ENCODE assay signal across 22 cellular contexts in the genomic region with DNA sequence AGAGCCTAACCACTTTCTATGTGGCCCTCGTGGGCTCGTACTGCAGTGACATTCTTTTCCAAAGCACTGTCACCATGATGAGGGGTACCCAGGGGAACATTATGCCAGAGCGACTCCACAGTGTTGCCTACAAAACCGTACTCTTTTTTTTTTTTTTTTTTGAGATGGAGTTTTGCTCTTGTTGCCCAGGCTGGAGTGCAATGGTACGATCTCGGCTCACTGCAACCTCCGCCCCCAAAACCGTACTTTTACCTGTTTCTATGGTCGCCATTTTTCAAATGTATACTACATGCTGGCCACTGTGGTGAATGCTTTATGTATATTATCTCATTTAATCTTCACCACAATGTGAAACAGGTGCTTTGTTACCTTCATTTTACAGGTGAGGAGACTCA. TPM values are rescaled to one million over a fixed set of nuclear protein-coding genes. Genes with fewer than 3 reads are reported as not detected.
DNase-seq lines count a peak whose midpoint lies in the region; ATAC-seq and TF ChIP-seq lines count a peak whose summit lies in the region.
"Had no signal": no experiment of that assay in that cellular context is flagged by ENCODE, and none has a peak within 500 bp of the region (broad histone marks: within the 10 kb centered on the region; RNA-seq: fewer than 3 reads in every experiment).

No MANE protein-coding gene starts in this region.

- no peak overlapping the region for H2BK5ac ChIP-seq in neuronal stem cell (ENCODE audit: low read length)

- no peak overlapping the region for H2AK5ac ChIP-seq in neuronal stem cell (ENCODE audit: low read depth, low read length)

- H3K4me2 ChIP-seq in BLaER1, result peak overlapping the region; percentile 87
- H3K4me2 ChIP-seq in neuronal stem cell (ENCODE audit: insufficient read depth, low read length, poor library complexity, severe bottlenecking), result no peak overlapping the region

- H3K4me1 Mint-ChIP-seq in IgD-negative memory B cell, result peaks cover 53 to 62% (median 57%) of the 10 kb centered on the region in 3 donors
- H3K4me1 Mint-ChIP-seq in stimulated activated naive B cell treated with anti-CD40 and anti-IgM and Interleukin-4, amounts not matched to agents 10 μg/mL and 1 μg/mL and 100 μg/mL, for 72 hours, result peaks cover 50 to 80% of the 10 kb centered on the region in 2 donors
- H3K4me1 Mint-ChIP-seq: activated naive CD4-positive, alpha-beta T cell treated with anti-CD3 and anti-CD28 coated beads, Interleukin-2, amount 50 U/mL, for 24 hours had no signal

- peaks cover 18% of the 10 kb centered on the region for H3K36me3 Mint-ChIP-seq in IgD-negative memory B cell
- H3K36me3 Mint-ChIP-seq in stimulated activated naive B cell treated with anti-CD40 and anti-IgM and Interleukin-4, amounts not matched to agents 10 μg/mL and 1 μg/mL and 100 μg/mL, for 72 hours, result peaks cover 20 to 23% of the 10 kb centered on the region in 2 donors
- H3K36me3 Mint-ChIP-seq: activated naive CD4-positive, alpha-beta T cell treated with anti-CD3 and anti-CD28 coated beads, Interleukin-2, amount 50 U/mL, for 24 hours had no signal

- H3K27ac Mint-ChIP-seq in IgD-negative memory B cell, result peak overlapping the region; percentile 5 to 95 (median 41)
- no peak overlapping the region for H3K27ac Mint-ChIP-seq in stimulated activated naive B cell treated with anti-CD40 and anti-IgM and Interleukin-4, amounts not matched to agents 10 μg/mL and 1 μg/mL and 100 μg/mL, for 72 hours
- H3K27ac Mint-ChIP-seq: activated naive CD4-positive, alpha-beta T cell treated with anti-CD3 and anti-CD28 coated beads, Interleukin-2, amount 50 U/mL, for 24 hours; activated T-helper 1 cell treated with anti-CD3 and anti-CD28 coated beads, Interleukin-12 subunit alpha, Interleukin-12 subunit beta, Interleukin-2, Interleukin-4 antibody, amounts not matched to agents 30 ng/mL and 10 ng/mL and 1 ng/mL, durations not matched to agents 14 hours and 24 hours and 36 hours; H9; stimulated activated naive CD8-positive, alpha-beta T cell treated with anti-CD3 and anti-CD28 coated beads, Interleukin-15, amount 100 ng/mL, for 72 hours had no signal

- no peak overlapping the region for H3K27ac ChIP-seq in BLaER1
- peak overlapping the region; percentile 74 for H3K27ac ChIP-seq in cingulate gyrus (ENCODE audit: low read depth, low read length)
- no peak overlapping the region for H3K27ac ChIP-seq in neuronal stem cell (replicated peaks; ENCODE audit: low read length)
- no peak overlapping the region for H3K27ac ChIP-seq in tibial artery
- H3K27ac ChIP-seq: parathyroid adenoma, WERI-Rb-1 had no signal

- no peaks in the 10 kb centered on the region for H4K20me1 ChIP-seq in BLaER1

- intact Hi-C loops in tibial artery (cut with DNase I; ENCODE audit: low total_unique reads), result no loop called here

- H4K8ac ChIP-seq in neuronal stem cell (ENCODE audit: low read depth, low read length), result no peak overlapping the region

- H2BK12ac ChIP-seq in neuronal stem cell (ENCODE audit: low read length), result no peak overlapping the region

- H3K14ac ChIP-seq in neuronal stem cell (ENCODE audit: low read length), result no peak overlapping the region

- H3K18ac ChIP-seq in neuronal stem cell (ENCODE audit: low read length), result peak overlapping the region; percentile 52

- H2BK120ac ChIP-seq in neuronal stem cell (ENCODE audit: low read depth, low read length), result no peak overlapping the region

- peaks cover 78% of the 10 kb centered on the region for H3K4me1 ChIP-seq in BLaER1
- peaks cover 2 to 14% of the 10 kb centered on the region in 2 donors for H3K4me1 ChIP-seq in neuronal stem cell (ENCODE audit: control insufficient read depth in 2 of 2, insufficient read depth in 1 of 2, low read depth in 1 of 2, low read length in 2 of 2)
- no peaks in the 10 kb centered on the region for H3K4me1 ChIP-seq in tibial artery
- H3K4me1 ChIP-seq: parathyroid adenoma had no signal

- WGBS in neuronal stem cell (ENCODE audit: extremely low coverage in 2 of 2, insufficient read length in 2 of 2, insufficient replicate concordance in 1 of 2), 2 donors, result no CpG with 5 or more reads among the region's 9 CpGs

- peaks cover 23% of the 10 kb centered on the region; the same call in 1 of the 2 replicates for H3K36me3 ChIP-seq in BLaER1
- H3K36me3 ChIP-seq in neuronal stem cell (replicated peaks in 1 of 2; ENCODE audit: control insufficient read depth in 2 of 2, insufficient read depth in 2 of 2, low read length in 2 of 2), result no peaks in the 10 kb centered on the region
- H3K36me3 ChIP-seq in tibial artery, result no peaks in the 10 kb centered on the region
- H3K36me3 ChIP-seq: transverse colon, WERI-Rb-1 had no signal

- no peak overlapping the region for H3K23ac ChIP-seq in neuronal stem cell (ENCODE audit: low read depth, low read length, poor library complexity)

- peaks cover 0 to 2% (median 0%) of the 10 kb centered on the region in 3 donors for H3K9me3 Mint-ChIP-seq in IgD-negative memory B cell
- H3K9me3 Mint-ChIP-seq in stimulated activated naive B cell treated with anti-CD40 and anti-IgM and Interleukin-4, amounts not matched to agents 10 μg/mL and 1 μg/mL and 100 μg/mL, for 72 hours, result no peaks in the 10 kb centered on the region
- H3K9me3 Mint-ChIP-seq: activated naive CD4-positive, alpha-beta T cell treated with anti-CD3 and anti-CD28 coated beads, Interleukin-2, amount 50 U/mL, for 24 hours; H9; stimulated activated naive CD8-positive, alpha-beta T cell treated with anti-CD3 and anti-CD28 coated beads, Interleukin-15, amount 100 ng/mL, for 72 hours had no signal

- no peak overlapping the region for H4K91ac ChIP-seq in neuronal stem cell (ENCODE audit: low read depth, low read length, poor library complexity)

- H3K27me3 ChIP-seq in BLaER1 (no peaks in the 10 kb centered on the region), neuronal stem cell (ENCODE audit: control insufficient read depth in 3 of 3, insufficient read depth in 3 of 3, low read depth in 1 of 3, low read length in 3 of 3) (no peaks in the 10 kb centered on the region), tibial artery (no peaks in the 10 kb centered on the region)
- H3K27me3 ChIP-seq: transverse colon had no signal

- no peaks in the 10 kb centered on the region for H3K79me1 ChIP-seq in neuronal stem cell (ENCODE audit: low read depth, low read length)

- TF ChIP-seq CTCF in tibial artery (IDR thresholded peaks at IDR 0.05), result no peak

- H3K9me3 ChIP-seq in BLaER1 (no peaks in the 10 kb centered on the region), neuronal stem cell (replicated peaks in 1 of 2; ENCODE audit: control insufficient read depth in 2 of 2, insufficient read depth in 1 of 2, low read depth in 1 of 2, low read length in 2 of 2) (no peaks in the 10 kb centered on the region), tibial artery (no peaks in the 10 kb centered on the region)
- H3K9me3 ChIP-seq: transverse colon had no signal

- DNase-seq in neuronal stem cell (ENCODE audit: low spot score) (no peak), kidney tubule cell (ENCODE audit: low spot score) (no peak), tibial artery (no peak), T1000 (lab: John Stamatoyannopoulos, UW) (no peak)
- no peak for DNase-seq in stimulated activated naive B cell treated with anti-CD40 and anti-IgM and Interleukin-4, amounts not matched to agents 10 μg/mL and 1 μg/mL and 100 μg/mL, for 72 hours
- DNase-seq: activated CD4-positive, alpha-beta T cell treated with anti-CD3 and anti-CD28 coated beads, Interleukin-2, amount 50 U/mL, for 1 hour; activated CD8-positive, alpha-beta memory T cell treated with anti-CD3 and anti-CD28 coated beads, Interleukin-2, amount 10 ng/mL, durations not matched to agents 7 days and 5 days; central memory CD4-positive, alpha-beta T cell; H9; NCI-H2029 treated with DMSO at 0.1 percent for 48 hours; right cardiac atrium; stimulated activated CD4-positive, alpha-beta T cell treated with anti-CD3 and anti-CD28 coated beads, Interleukin-4, amount 100 ng/mL, for 4 hours; stimulated activated naive CD8-positive, alpha-beta T cell treated with anti-CD3 and anti-CD28 coated beads, Interleukin-15, amount 100 ng/mL, for 72 hours; transverse colon had no signal

- no peak overlapping the region for H3K9ac ChIP-seq in BLaER1
- H3K9ac ChIP-seq in neuronal stem cell (ENCODE audit: low read depth, low read length, poor library complexity), result no peak overlapping the region
- H3K9ac ChIP-seq: parathyroid adenoma had no signal

- H2AFZ ChIP-seq in neuronal stem cell (ENCODE audit: low read length), result peak overlapping the region; percentile 81
- H2AFZ ChIP-seq: parathyroid adenoma had no signal

- no peak overlapping the region for H2BK15ac ChIP-seq in neuronal stem cell (ENCODE audit: low read length)

- H3K4me3 Mint-ChIP-seq in IgD-negative memory B cell, result peak overlapping the region in 2 of 4 donors; percentile 99 to 100
- H3K4me3 Mint-ChIP-seq in stimulated activated naive B cell treated with anti-CD40 and anti-IgM and Interleukin-4, amounts not matched to agents 10 μg/mL and 1 μg/mL and 100 μg/mL, for 72 hours, result no peak overlapping the region
- H3K4me3 Mint-ChIP-seq: activated T-helper 1 cell treated with anti-CD3 and anti-CD28 coated beads, Interleukin-12 subunit alpha, Interleukin-12 subunit beta, Interleukin-2, Interleukin-4 antibody, amounts not matched to agents 30 ng/mL and 10 ng/mL and 1 ng/mL, durations not matched to agents 14 hours and 24 hours and 36 hours; H9; stimulated activated naive CD8-positive, alpha-beta T cell treated with anti-CD3 and anti-CD28 coated beads, Interleukin-15, amount 100 ng/mL, for 72 hours had no signal

- H3K27me3 Mint-ChIP-seq in IgD-negative memory B cell, result no peaks in the 10 kb centered on the region
- no peaks in the 10 kb centered on the region for H3K27me3 Mint-ChIP-seq in stimulated activated naive B cell treated with anti-CD40 and anti-IgM and Interleukin-4, amounts not matched to agents 10 μg/mL and 1 μg/mL and 100 μg/mL, for 72 hours
- H3K27me3 Mint-ChIP-seq: activated CD8-positive, alpha-beta memory T cell treated with anti-CD3 and anti-CD28 coated beads, Interleukin-2, amount 10 ng/mL, durations not matched to agents 7 days and 5 days; activated naive CD4-positive, alpha-beta T cell treated with anti-CD3 and anti-CD28 coated beads, Interleukin-2, amount 50 U/mL, for 24 hours had no signal

- ATAC-seq in stimulated activated naive B cell treated with anti-CD40 and anti-IgM and Interleukin-4, amounts not matched to agents 10 μg/mL and 1 μg/mL and 100 μg/mL, for 72 hours (replicated peaks), result no peak
- ATAC-seq: activated CD8-positive, alpha-beta memory T cell treated with anti-CD3 and anti-CD28 coated beads, Interleukin-2, amount 10 ng/mL, durations not matched to agents 7 days and 5 days; right cardiac atrium; stimulated activated naive CD8-positive, alpha-beta T cell treated with anti-CD3 and anti-CD28 coated beads, Interleukin-15, amount 100 ng/mL, for 72 hours had no signal

- H3K4me3 ChIP-seq in BLaER1 (no peak overlapping the region), neuronal stem cell (ENCODE audit: low read length in 2 of 2) (no peak overlapping the region), tibial artery (no peak overlapping the region)
- H3K4me3 ChIP-seq: transverse colon had no signal

- no peak overlapping the region for H3K4ac ChIP-seq in neuronal stem cell (ENCODE audit: low read length)

RNA-seq across cellular contexts. Expression of a gene that starts 4.3 kb away (rescaled TPM):
- 110 TPM for polyA plus RNA-seq in IgD-negative memory B cell
- polyA plus RNA-seq in neuronal stem cell (2013, experiment 1 of 2), result 0.01 TPM
- 0.04 TPM for polyA plus RNA-seq in neuronal stem cell (2013, experiment 2 of 2)

RNA-seq across cellular contexts. Expression of a gene that starts 49.6 kb away (rescaled TPM):
- not detected for polyA plus RNA-seq in IgD-negative memory B cell
- 5.9 TPM for polyA plus RNA-seq in neuronal stem cell (2013, experiment 1 of 2)
- polyA plus RNA-seq in neuronal stem cell (2013, experiment 2 of 2), result 5.9 TPM
- polyA plus RNA-seq: mammary epithelial cell had no signal
